In the genomic region with DNA sequence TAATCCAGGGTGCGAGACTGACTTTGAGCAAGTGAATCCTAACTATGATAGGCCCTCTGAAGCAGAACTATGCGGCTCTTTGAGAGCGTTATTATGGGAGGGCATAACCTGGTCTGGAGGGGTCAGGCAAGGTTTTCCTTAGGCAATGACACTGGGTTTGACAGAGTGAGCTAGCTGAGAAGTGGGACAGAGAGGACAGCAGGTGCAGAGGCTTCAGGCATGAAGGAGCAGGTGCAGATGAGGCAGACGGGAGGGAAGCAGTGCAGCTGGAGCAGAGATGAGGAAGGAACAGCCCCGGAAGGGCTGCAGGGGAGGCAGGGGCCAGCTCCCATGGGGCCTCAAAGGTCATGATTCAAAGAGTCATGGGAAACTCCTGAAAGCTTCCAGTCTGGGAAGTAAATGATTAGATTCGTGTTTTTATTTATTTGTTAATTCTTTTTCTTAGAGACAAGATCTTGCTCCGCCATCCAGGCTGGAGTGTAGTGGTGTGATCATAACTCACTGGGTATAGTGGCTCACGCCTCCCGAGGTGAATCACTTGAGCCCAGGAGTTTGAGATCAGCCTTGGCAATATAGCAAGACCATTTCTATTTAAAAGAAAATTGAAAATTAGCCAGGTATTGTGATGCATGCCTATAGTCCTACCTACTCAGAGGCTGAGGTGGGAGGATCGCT, we compare ENCODE assay signal across 23 cellular contexts. TPM values are rescaled to one million over a fixed set of nuclear protein-coding genes. Genes with fewer than 3 reads are reported as not detected.
DNase-seq lines count a peak whose midpoint lies in the region; ATAC-seq, FAIRE-seq and TF ChIP-seq lines count a peak whose summit lies in the region.
"Had no signal": no experiment of that assay in that cellular context is flagged by ENCODE, and none has a peak within 500 bp of the region (broad histone marks: within the 10 kb centered on the region; RNA-seq: fewer than 3 reads in every experiment).

No MANE protein-coding gene starts in this region.

- no peak overlapping the region for H3K27ac Mint-ChIP-seq in glutamatergic neuron (ENCODE audit: unreplicated experiment)
- H3K27ac Mint-ChIP-seq: activated naive CD4-positive, alpha-beta T cell treated with anti-CD3 and anti-CD28 coated beads, Interleukin-2, amount 10 ng/mL, durations not matched to agents 7 days and 5 days had no signal

- no peak for ATAC-seq in A549
- no peak for ATAC-seq in GM19455 (IDR thresholded peaks at IDR 0.05; ENCODE audit: unreplicated experiment)
- ATAC-seq: HepG2, left cardiac atrium, Panc1, right lobe of liver had no signal

- no peak for DNase-seq in A549 (ENCODE audit: low read depth in 1 of 2, low spot score in 1 of 2)
- DNase-seq in DMS153 treated with DMSO at 0.1 percent for 48 hours (lab: John Stamatoyannopoulos, UW; ENCODE audit: unreplicated experiment): peak; percentile 12
- DNase-seq in NCI-H510A treated with DMSO at 0.1 percent for 48 hours (lab: John Stamatoyannopoulos, UW): peak; percentile 93
- peak; percentile 77 for DNase-seq in glutamatergic neuron
- DNase-seq in GF-D8 (lab: John Stamatoyannopoulos, UW): no peak
- no peak for DNase-seq in stimulated activated CD4-positive, alpha-beta T cell treated with anti-CD3 and anti-CD28 coated beads, Interleukin-2, amount 100 ng/mL, for 48 hours
- no peak for DNase-seq in dedifferentiated amniotic fluid mesenchymal stem cell (ENCODE audit: extremely low spot score)
- DNase-seq: activated CD4-positive, alpha-beta T cell treated with anti-CD3 and anti-CD28 coated beads, Interleukin-2, amount 50 U/mL, for 1 hour; activated naive CD4-positive, alpha-beta T cell treated with anti-CD3 and anti-CD28 coated beads, Interleukin-2, amount 10 ng/mL, durations not matched to agents 7 days and 5 days; activated T-cell treated with anti-CD3 and anti-CD28 coated beads, Interleukin-2, amount 50 U/mL, for 1 hour; Caco-2; GDM1; hypothalamus; left cardiac atrium; midbrain; MM.1S; right lobe of liver; substantia nigra had no signal

- TF ChIP-seq RAD21 in A549 (conservative IDR thresholded peaks at IDR 0.05 in 1 of 2, IDR thresholded peaks at IDR 0.05 in 1 of 2): no peak

- H3K4me3 Mint-ChIP-seq in glutamatergic neuron (ENCODE audit: unreplicated experiment): peak overlapping the region; percentile 4
- H3K4me3 Mint-ChIP-seq: activated naive CD4-positive, alpha-beta T cell treated with anti-CD3 and anti-CD28 coated beads, Interleukin-2, amount 10 ng/mL, durations not matched to agents 7 days and 5 days had no signal

- POLR2A ChIA-PET in A549 (lab: Yijun Ruan, JAX): no interaction called here

- no peaks in the 10 kb centered on the region for H3K9me3 ChIP-seq in A549
- H3K9me3 ChIP-seq: Caco-2, neutrophil, right lobe of liver had no signal

- H3K4me2 ChIP-seq in A549: no peak overlapping the region

- CTCF ChIA-PET in A549 (lab: Yijun Ruan, JAX): interaction anchor here (1.0 to 1.8 kb wide), 4 partner anchors 16 to 165 kb away, joined by 3 to 8 read pairs (median 4); no protein-coding TSS in a partner anchor

- H3K9me3 Mint-ChIP-seq in glutamatergic neuron (ENCODE audit: unreplicated experiment): peaks cover 5% of the 10 kb centered on the region
- H3K9me3 Mint-ChIP-seq: activated naive CD4-positive, alpha-beta T cell treated with anti-CD3 and anti-CD28 coated beads, Interleukin-2, amount 10 ng/mL, durations not matched to agents 7 days and 5 days had no signal

- TF ChIP-seq CTCF in A549 (IDR thresholded peaks at IDR 0.05): no peak
- no peak for TF ChIP-seq CTCF in glutamatergic neuron (IDR thresholded peaks at IDR 0.05; ENCODE audit: partially characterized antibody, unreplicated experiment)

- H3K27me3 Mint-ChIP-seq in glutamatergic neuron (ENCODE audit: unreplicated experiment): peaks cover 8% of the 10 kb centered on the region

- no peak for FAIRE-seq in A549 (lab: Jason Lieb, UNC)
- FAIRE-seq: HepG2 had no signal

- no peak for TF ChIP-seq EP300 in A549 (IDR thresholded peaks at IDR 0.05)

- 72% methylated on average over 10 of the region's 10 CpGs for WGBS in A549 (ENCODE audit: missing lambda C conversion rate)

- TF ChIP-seq POLR2A in A549 (IDR thresholded peaks at IDR 0.05; ENCODE audit: low read length): no peak

- peak overlapping the region; percentile 89 to 90 for H3K27ac ChIP-seq in A549
- H3K27ac ChIP-seq: neutrophil, right lobe of liver had no signal

- no peak overlapping the region for H3K4me3 ChIP-seq in A549
- H3K4me3 ChIP-seq: right lobe of liver had no signal

- peaks cover 2% of the 10 kb centered on the region for H3K4me1 Mint-ChIP-seq in glutamatergic neuron (ENCODE audit: low read depth, unreplicated experiment)
- H3K4me1 Mint-ChIP-seq: activated naive CD4-positive, alpha-beta T cell treated with anti-CD3 and anti-CD28 coated beads, Interleukin-2, amount 10 ng/mL, durations not matched to agents 7 days and 5 days had no signal

- peaks cover 55% of the 10 kb centered on the region for H3K4me1 ChIP-seq in A549
- H3K4me1 ChIP-seq: Caco-2, right lobe of liver had no signal

- no peaks in the 10 kb centered on the region for H3K36me3 Mint-ChIP-seq in glutamatergic neuron (ENCODE audit: unreplicated experiment)
- H3K36me3 Mint-ChIP-seq: activated naive CD4-positive, alpha-beta T cell treated with anti-CD3 and anti-CD28 coated beads, Interleukin-2, amount 10 ng/mL, durations not matched to agents 7 days and 5 days had no signal

TF ChIP-seq in A549, 52 proteins besides CTCF, POLR2A, EP300 and RAD21:
- TF ChIP-seq NPAS2 (CRISPR knock-in tag; IDR thresholded peaks at IDR 0.05; ENCODE audit: borderline replicate concordance) (no peak), ZFP36 (IDR thresholded peaks at IDR 0.05; ENCODE audit: borderline replicate concordance, partially characterized antibody) (no peak), SMC3 (IDR thresholded peaks at IDR 0.05) (no peak), KDM1A (IDR thresholded peaks at IDR 0.05; ENCODE audit: low read depth) (no peak), TP53 (CRISPR knock-in tag; IDR thresholded peaks at IDR 0.05) (no peak), CBX2 (IDR thresholded peaks at IDR 0.05; ENCODE audit: borderline replicate concordance, low read depth) (no peak), MAZ (IDR thresholded peaks at IDR 0.05; ENCODE audit: borderline replicate concordance, low read depth, low read length) (no peak), EHF (CRISPR knock-in tag; IDR thresholded peaks at IDR 0.05) (no peak)

RNA-seq across cellular contexts. Expression of a gene that starts 5.4 kb away (rescaled TPM):
- polyA plus RNA-seq in A549 (2011; rRNA removed) (0.57 and 0.73 TPM in 2 replicates), A549 (2017; fragmentation: RNase III; extraction: RNeasy Plus Mini Kit Qiagen cat#74134 plus additional on column Dnase treatment) (0.42 to 0.69 TPM (median 0.43 TPM) in 3 replicates)
- polyA plus RNA-seq in A549 (2012; cell fraction: cytosol; rRNA removed): 0.52 and 0.60 TPM in 2 replicates
- 0.31 and 0.34 TPM in 2 replicates for polyA plus RNA-seq in A549 (2012; cell fraction: nucleus; rRNA removed)
- 1.2 TPM in 1 of 2 replicates, not detected in the other for polyA minus RNA-seq in A549 (2011; rRNA and poly(A)+ RNA removed)
- total RNA-seq in glutamatergic neuron (ENCODE audit: unreplicated experiment): not detected
- total RNA-seq: Caco-2, HepG2, left cardiac atrium, NCI-H460, right lobe of liver had no signal
- polyA plus RNA-seq: HepG2 had no signal

Comparison
In these comparisons a context has a peak if more than half of its experiments do, and no peak if none do; other contexts are left out.
1. DNase-seq: peak in DMS153 treated with DMSO at 0.1 percent for 48 hours (single experiment), NCI-H510A treated with DMSO at 0.1 percent for 48 hours (single experiment) and glutamatergic neuron (single experiment); none in A549 (0 of 2), GF-D8 (single experiment), stimulated activated CD4-positive, alpha-beta T cell treated with anti-CD3 and anti-CD28 coated beads, Interleukin-2, amount 100 ng/mL, for 48 hours (0 of 2) and dedifferentiated amniotic fluid mesenchymal stem cell (single experiment).